Comparison of ENCODE assay signal across 8 cellular contexts in genomic region chr2:140246058-140246457, GRCh38.
"Had no signal": no experiment of that assay in that cellular context is flagged by ENCODE, and none has a peak within 500 bp of the region (broad histone marks: within the 10 kb centered on the region; RNA-seq: fewer than 3 reads in every experiment).

No MANE protein-coding gene starts in this region.

- FAIRE-seq: H1, H54 had no signal

- DNase-seq: H9, HCEC 1CT, KBM-7 had no signal

- H3K27ac ChIP-seq: HL-60, KMS-11 had no signal

- H3K4me2 ChIP-seq: GM23338, KMS-11 had no signal

- H3K4me3 ChIP-seq: GM23338 had no signal

- H3K9ac ChIP-seq: KMS-11 had no signal

- H2AFZ ChIP-seq: GM23338 had no signal

- ATAC-seq: GM23338 had no signal
